8 cellular contexts compared by ENCODE assay signal in the genomic region with DNA sequence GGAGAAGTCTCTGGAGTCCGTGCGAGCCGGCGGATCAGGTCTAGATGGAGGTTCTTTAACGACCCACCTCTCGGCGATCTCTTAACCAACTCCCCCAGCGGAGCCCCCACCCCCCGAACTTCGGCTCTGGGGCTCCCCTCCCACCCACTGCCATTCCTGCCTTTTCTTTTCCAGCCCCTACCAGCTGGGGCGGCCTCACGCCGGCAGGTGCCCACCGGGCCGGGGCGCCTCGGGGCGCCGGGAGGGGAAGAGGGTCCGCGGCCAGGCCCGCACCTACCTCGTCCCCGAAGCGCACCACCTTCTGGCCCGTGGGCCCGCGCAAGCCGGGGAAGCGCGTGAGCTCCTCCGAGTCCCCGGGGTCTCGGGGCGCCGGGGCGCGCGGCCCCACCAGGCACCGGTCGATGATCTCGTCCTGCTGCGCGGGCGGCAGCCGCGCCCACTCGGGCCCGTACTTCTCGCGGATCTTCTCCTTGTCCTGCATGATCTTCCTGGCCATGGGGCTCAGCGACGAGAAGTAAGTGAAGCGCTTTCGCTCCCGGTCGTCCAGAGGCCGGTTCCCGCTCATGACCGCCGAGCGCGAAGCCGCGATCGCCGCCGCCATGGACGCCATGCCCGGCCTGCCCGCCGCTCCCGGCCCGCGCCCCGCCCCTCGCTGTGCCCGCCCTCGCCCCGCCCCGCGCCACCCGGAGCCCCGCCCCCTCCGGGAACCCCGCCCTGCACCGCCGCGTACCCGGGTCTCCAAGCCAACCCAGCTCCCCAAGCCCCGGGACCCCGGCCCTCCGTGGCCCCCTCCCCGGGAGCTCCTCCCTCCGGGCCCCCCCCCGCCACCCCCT. TPM values are rescaled to one million over a fixed set of nuclear protein-coding genes. Genes with fewer than 3 reads are reported as not detected.
A peak's percentile ranks its signal among the peaks of the same experiment; 100 is the strongest.
DNase-seq lines count a peak whose midpoint lies in the region; ATAC-seq and TF ChIP-seq lines count a peak whose summit lies in the region.

A gene with protein sequence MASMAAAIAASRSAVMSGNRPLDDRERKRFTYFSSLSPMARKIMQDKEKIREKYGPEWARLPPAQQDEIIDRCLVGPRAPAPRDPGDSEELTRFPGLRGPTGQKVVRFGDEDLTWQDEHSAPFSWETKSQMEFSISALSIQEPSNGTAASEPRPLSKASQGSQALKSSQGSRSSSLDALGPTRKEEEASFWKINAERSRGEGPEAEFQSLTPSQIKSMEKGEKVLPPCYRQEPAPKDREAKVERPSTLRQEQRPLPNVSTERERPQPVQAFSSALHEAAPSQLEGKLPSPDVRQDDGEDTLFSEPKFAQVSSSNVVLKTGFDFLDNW (minus strand): TSS at position 619 of the 833 bp plus-strand sequence. CDS start 9 bp downstream, at position 610.

- ATAC-seq in GM18868 (IDR thresholded peaks at IDR 0.05; ENCODE audit: unreplicated experiment): peak; percentile 82
- ATAC-seq in HG03097 (IDR thresholded peaks at IDR 0.05; ENCODE audit: low FRiP score, unreplicated experiment): peak; percentile 74

- TF ChIP-seq CTCF in AG04449 (IDR thresholded peaks at IDR 0.05; ENCODE audit: insufficient read depth, low read length, missing control alignments) (no peak), epithelial cell of proximal tubule (conservative IDR thresholded peaks at IDR 0.05; ENCODE audit: low read depth, low read length) (no peak)

- POLR2A ChIA-PET in AG04449 (lab: Yijun Ruan, JAX): interaction anchor here (1.0 to 3.8 kb wide), 4 partner anchors 12 to 32 kb away, joined by 3 to 24 read pairs (median 5); no protein-coding TSS in a partner anchor

- H3K27me3 ChIP-seq in muscle layer of duodenum (ENCODE audit: low read depth, low read length): no peaks in the 10 kb centered on the region

- peak within 1 kb of the TSS; percentile 84 for H3K4me3 ChIP-seq in AG04449 (ENCODE audit: low read depth, low read length)
- peak within 1 kb of the TSS; percentile 76 for H3K4me3 ChIP-seq in epithelial cell of proximal tubule (ENCODE audit: low read depth, low read length)
- H3K4me3 ChIP-seq in muscle layer of duodenum (ENCODE audit: low read depth in 1 of 2, low read length in 2 of 2): peak within 1 kb of the TSS; percentile 86 to 89

- DNase-seq in AG04449 (ENCODE audit: low read depth, low spot score) (no peak), NCI-H774 (lab: John Stamatoyannopoulos, UW) (peak; percentile 79), activated T-cell treated with anti-CD3 and anti-CD28 coated beads for 4 hours (peak; percentile 72), epithelial cell of proximal tubule (ENCODE audit: low read depth) (no peak)
- DNase-seq in stimulated activated CD8-positive, alpha-beta memory T cell treated with anti-CD3 and anti-CD28 coated beads, Interleukin-7, amount 100 ng/mL, for 24 hours (ENCODE audit: low read depth): peak; percentile 53

- H3K4me1 ChIP-seq in muscle layer of duodenum (ENCODE audit: control insufficient read depth in 1 of 2, insufficient read depth in 2 of 2, low read length in 2 of 2): peaks cover 0 to 29% of the 10 kb centered on the region in 2 donors

- CTCF ChIA-PET in AG04449 (lab: Yijun Ruan, JAX): interaction anchor here (1.0 to 3.1 kb wide), 4 partner anchors 32 to 70 kb away, joined by 3 to 16 read pairs (median 4); no protein-coding TSS in a partner anchor

- H3K27ac ChIP-seq in muscle layer of duodenum (ENCODE audit: low read length): peak within 1 kb of the TSS; percentile 82

- no peaks in the 10 kb centered on the region for H3K36me3 ChIP-seq in muscle layer of duodenum (ENCODE audit: control insufficient read depth in 1 of 2, insufficient read depth in 2 of 2, low read length in 2 of 2)

- no peaks in the 10 kb centered on the region for H3K9me3 ChIP-seq in muscle layer of duodenum (ENCODE audit: control insufficient read depth in 1 of 2, low read length in 2 of 2)

RNA-seq across cellular contexts. Expression of the gene that starts here (rescaled TPM):
- total RNA-seq in epithelial cell of proximal tubule: 43.7 and 54.5 TPM in 2 replicates

Comparison
In these comparisons a context has a peak if more than half of its experiments do, and no peak if none do; other contexts are left out.
1. DNase-seq: peak in NCI-H774 (single experiment), activated T-cell treated with anti-CD3 and anti-CD28 coated beads for 4 hours (single experiment) and stimulated activated CD8-positive, alpha-beta memory T cell treated with anti-CD3 and anti-CD28 coated beads, Interleukin-7, amount 100 ng/mL, for 24 hours (single experiment); none in AG04449 (single experiment) and epithelial cell of proximal tubule (single experiment).
2. Peak in every context shown above with its lines, with median percentiles within 50 percentile points of each other: H3K4me3 ChIP-seq.